ENCODE assay signal across 8 cellular contexts in the genomic region with DNA sequence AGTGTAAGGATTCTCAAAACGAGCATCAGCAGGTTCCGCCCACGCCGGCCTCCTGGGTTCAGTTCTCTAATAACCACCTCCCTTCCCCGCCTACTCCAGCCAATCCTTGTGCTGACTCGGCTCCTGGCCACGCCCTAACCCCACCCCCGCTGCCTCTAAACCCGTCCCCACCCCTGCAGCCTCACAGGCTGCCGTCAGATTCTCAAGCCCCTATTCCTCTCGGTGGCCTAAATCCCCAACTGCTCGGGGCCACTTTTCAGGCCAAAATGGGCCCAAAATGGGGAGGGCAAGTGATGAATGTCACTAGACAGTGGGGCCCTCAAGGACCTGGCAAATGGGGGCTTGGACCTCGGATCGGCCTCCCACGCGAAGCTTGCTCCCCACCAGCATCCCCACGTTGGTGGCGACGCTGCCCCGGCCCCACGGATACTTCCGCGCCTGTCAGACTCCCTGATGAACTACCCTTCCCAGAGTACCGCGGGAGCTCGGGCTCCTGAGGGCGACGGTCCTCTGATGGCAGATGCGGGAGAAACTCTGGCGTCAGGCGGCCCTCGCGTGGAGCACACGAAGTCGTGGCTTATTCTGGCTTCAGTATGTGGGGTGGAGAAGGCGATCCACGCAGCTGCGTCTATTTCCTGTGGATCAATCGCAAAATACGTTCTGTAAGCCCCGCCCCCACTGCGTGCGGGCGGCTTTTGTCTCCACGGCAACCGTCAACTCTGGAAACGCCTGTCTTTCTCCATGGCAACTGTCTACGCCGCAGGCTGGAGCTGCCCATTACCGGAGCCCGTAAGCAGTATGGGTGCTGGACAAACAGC. TPM values are rescaled to one million over a fixed set of nuclear protein-coding genes. Genes with fewer than 3 reads are reported as not detected.
DNase-seq lines count a peak whose midpoint lies in the region; ATAC-seq and TF ChIP-seq lines count a peak whose summit lies in the region.

No MANE protein-coding gene starts in this region.

- H2AFZ ChIP-seq in neural progenitor cell (replicated peaks), result no peak overlapping the region

- H3K36me3 Mint-ChIP-seq in neural progenitor cell, result peaks cover 34% of the 10 kb centered on the region
- H3K36me3 Mint-ChIP-seq in stimulated activated naive CD8-positive, alpha-beta T cell treated with anti-CD3 and anti-CD28 coated beads, Interleukin-15, Interleukin-2, amounts not matched to agents 100 ng/mL and 50 ng/mL, for 24 hours (ENCODE audit: low read depth), result peaks cover 27% of the 10 kb centered on the region

- TF ChIP-seq CTCF in BJ (IDR thresholded peaks at IDR 0.05; ENCODE audit: insufficient read depth, low read depth, low read length) (no peak), foreskin fibroblast (IDR thresholded peaks at IDR 0.05; ENCODE audit: low read depth, low read length) (no peak), neural progenitor cell (IDR thresholded peaks at IDR 0.05) (no peak)

- no peak overlapping the region for H3K27ac ChIP-seq in neural progenitor cell

- no peaks in the 10 kb centered on the region for H4K20me1 ChIP-seq in neural progenitor cell (ENCODE audit: low read depth)

- H3K4me3 Mint-ChIP-seq in neural progenitor cell, result peak overlapping the region; percentile 92
- peak overlapping the region; percentile 81 for H3K4me3 Mint-ChIP-seq in stimulated activated naive CD8-positive, alpha-beta T cell treated with anti-CD3 and anti-CD28 coated beads, Interleukin-15, Interleukin-2, amounts not matched to agents 100 ng/mL and 50 ng/mL, for 24 hours

- no peaks in the 10 kb centered on the region for H3F3A ChIP-seq in neural progenitor cell (ENCODE audit: low read depth)

- no peaks in the 10 kb centered on the region for H3K4me1 ChIP-seq in neural progenitor cell

- CTCF ChIA-PET in BJ (lab: Yijun Ruan, JAX), result interaction anchor here (1.4 kb wide), 1 partner anchor 12 kb away, joined by 3 read pairs; no protein-coding TSS in a partner anchor

- H3K4me2 ChIP-seq in neural progenitor cell, result no peak overlapping the region

- H3K27me3 Mint-ChIP-seq in neural progenitor cell (ENCODE audit: insufficient read depth, low read depth), result peaks cover 9% of the 10 kb centered on the region
- H3K27me3 Mint-ChIP-seq in stimulated activated naive CD8-positive, alpha-beta T cell treated with anti-CD3 and anti-CD28 coated beads, Interleukin-15, Interleukin-2, amounts not matched to agents 100 ng/mL and 50 ng/mL, for 24 hours, result peaks cover 4% of the 10 kb centered on the region

- H3K4me3 ChIP-seq in BJ (ENCODE audit: low read depth, low read length) (peak overlapping the region; percentile 46), foreskin fibroblast (ENCODE audit: low read depth in 1 of 2, low read length in 2 of 2) (peak overlapping the region; percentile 55 to 63), neural progenitor cell (peak overlapping the region; percentile 15)

- peaks cover 22% of the 10 kb centered on the region for H3K9me3 ChIP-seq in neural progenitor cell (ENCODE audit: low read depth)

- no peak for ATAC-seq in GM18907 (IDR thresholded peaks at IDR 0.05; ENCODE audit: unreplicated experiment)

- H3K27me3 ChIP-seq in BJ (ENCODE audit: control insufficient read depth, insufficient read depth, low read length) (no peaks in the 10 kb centered on the region), neural progenitor cell (no peaks in the 10 kb centered on the region)

- POLR2A ChIA-PET in BJ (lab: Charles Lee), result no interaction called here

- peaks cover 4% of the 10 kb centered on the region for H3K36me3 ChIP-seq in BJ (ENCODE audit: control insufficient read depth, insufficient read depth, low read length)
- H3K36me3 ChIP-seq in neural progenitor cell, result peaks cover 20% of the 10 kb centered on the region

- no peak overlapping the region for H3K9ac ChIP-seq in neural progenitor cell

- peaks cover 6% of the 10 kb centered on the region for H3K4me1 Mint-ChIP-seq in neural progenitor cell
- H3K4me1 Mint-ChIP-seq in stimulated activated naive CD8-positive, alpha-beta T cell treated with anti-CD3 and anti-CD28 coated beads, Interleukin-15, Interleukin-2, amounts not matched to agents 100 ng/mL and 50 ng/mL, for 24 hours (ENCODE audit: low read depth), result peaks cover 16% of the 10 kb centered on the region

- H3K9me3 Mint-ChIP-seq in neural progenitor cell, result peaks cover 40% of the 10 kb centered on the region
- H3K9me3 Mint-ChIP-seq in stimulated activated naive CD8-positive, alpha-beta T cell treated with anti-CD3 and anti-CD28 coated beads, Interleukin-15, Interleukin-2, amounts not matched to agents 100 ng/mL and 50 ng/mL, for 24 hours, result peaks cover 7% of the 10 kb centered on the region

- H3K27ac Mint-ChIP-seq in neural progenitor cell, result peak overlapping the region; percentile 74
- no peak overlapping the region for H3K27ac Mint-ChIP-seq in stimulated activated naive CD8-positive, alpha-beta T cell treated with anti-CD3 and anti-CD28 coated beads, Interleukin-15, Interleukin-2, amounts not matched to agents 100 ng/mL and 50 ng/mL, for 24 hours

- peak; percentile 36 for DNase-seq in BJ (ENCODE audit: low read depth)
- DNase-seq in HT-29 (ENCODE audit: low spot score), result peak; percentile 97
- DNase-seq in RPMI7951 (ENCODE audit: low read depth), result peak; percentile 87
- DNase-seq in activated effector memory CD4-positive, alpha-beta T cell treated with Interleukin-2 at 50 U/mL for 16 hours, result peak; percentile 71
- DNase-seq in foreskin fibroblast, result peak; percentile 81 to 90
- peak; percentile 39 for DNase-seq in neural progenitor cell (ENCODE audit: low spot score)

- no peaks in the 10 kb centered on the region for H3K79me2 ChIP-seq in neural progenitor cell (ENCODE audit: low read depth)

RNA-seq across cellular contexts. Expression of gene ZNF473, which starts 24.8 kb away (rescaled TPM):
- 6.4 and 7.5 TPM in 2 replicates for polyA plus RNA-seq in BJ (2011; rRNA removed)
- polyA minus RNA-seq in BJ (2011; rRNA and poly(A)+ RNA removed), result 7.4 and 10.3 TPM in 2 replicates
- 18.9 and 25.1 TPM in 2 replicates for total RNA-seq in HT-29 (2014; rRNA removed; shearing (Covaris generic))
- total RNA-seq in RPMI7951 (2014; rRNA removed; shearing (Covaris generic)), result 14.2 and 19.1 TPM in 2 replicates
- total RNA-seq in neural progenitor cell (ENCODE audit: low replicate concordance), result 9.7 and 14.7 TPM in 2 replicates

RNA-seq across cellular contexts. Expression of gene VRK3, which starts 25.4 kb away (rescaled TPM):
- 29.5 and 34.1 TPM in 2 replicates for polyA plus RNA-seq in BJ (2011; rRNA removed)
- 16.0 and 18.6 TPM in 2 replicates for polyA minus RNA-seq in BJ (2011; rRNA and poly(A)+ RNA removed)
- 46.1 and 47.7 TPM in 2 replicates for total RNA-seq in HT-29 (2014; rRNA removed; shearing (Covaris generic))
- total RNA-seq in RPMI7951 (2014; rRNA removed; shearing (Covaris generic)), result 26.2 and 41.7 TPM in 2 replicates
- total RNA-seq in neural progenitor cell (ENCODE audit: low replicate concordance), result 21.6 and 48.0 TPM in 2 replicates

Comparison
In these comparisons a context has a peak if more than half of its experiments do, and no peak if none do; other contexts are left out.
1. DNase-seq: peak in every context shown above with its lines; median percentile 97 in HT-29; 87 in RPMI7951; 86 in foreskin fibroblast; 71 in activated effector memory CD4-positive, alpha-beta T cell treated with Interleukin-2 at 50 U/mL for 16 hours; 39 in neural progenitor cell; 36 in BJ.